8 cellular contexts compared by ENCODE assay signal in genomic region chr7:131544449-131545425, GRCh38. TPM values are rescaled to one million over a fixed set of nuclear protein-coding genes. Genes with fewer than 3 reads are reported as not detected.
A peak's percentile ranks its signal among the peaks of the same experiment; 100 is the strongest.
DNase-seq lines count a peak whose midpoint lies in the region; ATAC-seq and TF ChIP-seq lines count a peak whose summit lies in the region.

No MANE protein-coding gene starts in this region.

- no peaks in the 10 kb centered on the region for H3K9me3 ChIP-seq in left ventricle myocardium inferior (replicated peaks)
- H3K9me3 ChIP-seq in tibial artery: no peaks in the 10 kb centered on the region

- intact Hi-C loops in Right ventricle myocardium inferior (cut with DNase I): no loop called here
- intact Hi-C loops in Right ventricle myocardium superior (cut with DNase I): loop anchor here (5.0 kb wide), 1 partner anchor 108 kb away; no protein-coding TSS in a partner anchor
- intact Hi-C loops in left ventricle myocardium inferior (cut with micrococcal nuclease): no loop called here
- intact Hi-C loops in tibial artery (cut with DNase I; ENCODE audit: low total_unique reads): no loop called here

- TF ChIP-seq CTCF in left ventricle myocardium inferior (IDR thresholded peaks at IDR 0.05; ENCODE audit: borderline replicate concordance) (peak; percentile 41), tibial artery (IDR thresholded peaks at IDR 0.05) (no peak)

- no peaks in the 10 kb centered on the region for H3K27me3 ChIP-seq in left ventricle myocardium inferior (ENCODE audit: low read depth)
- no peaks in the 10 kb centered on the region for H3K27me3 ChIP-seq in tibial artery

- no peak for ATAC-seq in Right ventricle myocardium inferior
- no peak for ATAC-seq in Right ventricle myocardium superior (ENCODE audit: poor library complexity)
- no peak for ATAC-seq in GM19328 (IDR thresholded peaks at IDR 0.05; ENCODE audit: unreplicated experiment)

- DNase-seq in Right ventricle myocardium inferior (ENCODE audit: missing footprints): peak; percentile 31
- DNase-seq in Right ventricle myocardium superior: no peak
- peak; percentile 45 for DNase-seq in RKO (ENCODE audit: low spot score)
- no peak for DNase-seq in left ventricle myocardium inferior
- DNase-seq in medulla oblongata (ENCODE audit: extremely low spot score): no peak
- no peak for DNase-seq in T1000 (lab: John Stamatoyannopoulos, UW)
- no peak for DNase-seq in tibial artery

- no peaks in the 10 kb centered on the region for H3K36me3 ChIP-seq in left ventricle myocardium inferior
- H3K36me3 ChIP-seq in tibial artery: no peaks in the 10 kb centered on the region

- H3K4me1 ChIP-seq in left ventricle myocardium inferior (peaks cover 95% of the 10 kb centered on the region), tibial artery (peaks cover 0 to 10% (median 1%) of the 10 kb centered on the region in 4 donors)

- H3K27ac ChIP-seq in left ventricle myocardium inferior (replicated peaks) (peak overlapping the region; percentile 86), tibial artery (no peak overlapping the region)

- H3K4me3 ChIP-seq in left ventricle myocardium inferior (no peak overlapping the region), tibial artery (no peak overlapping the region)

RNA-seq across cellular contexts. Expression of gene PODXL, which starts 11.7 kb away (rescaled TPM):
- total RNA-seq in Right ventricle myocardium inferior (59.0 TPM), Right ventricle myocardium superior (57.1 TPM), left ventricle myocardium inferior (67.4 TPM)

Comparison
In these comparisons a context has a peak if more than half of its experiments do, and no peak if none do; other contexts are left out.
1. DNase-seq: peak in Right ventricle myocardium inferior (single experiment) and RKO (single experiment); none in Right ventricle myocardium superior (single experiment), left ventricle myocardium inferior (single experiment), medulla oblongata (single experiment), T1000 (single experiment) and tibial artery (0 of 2).